In the genomic region with DNA sequence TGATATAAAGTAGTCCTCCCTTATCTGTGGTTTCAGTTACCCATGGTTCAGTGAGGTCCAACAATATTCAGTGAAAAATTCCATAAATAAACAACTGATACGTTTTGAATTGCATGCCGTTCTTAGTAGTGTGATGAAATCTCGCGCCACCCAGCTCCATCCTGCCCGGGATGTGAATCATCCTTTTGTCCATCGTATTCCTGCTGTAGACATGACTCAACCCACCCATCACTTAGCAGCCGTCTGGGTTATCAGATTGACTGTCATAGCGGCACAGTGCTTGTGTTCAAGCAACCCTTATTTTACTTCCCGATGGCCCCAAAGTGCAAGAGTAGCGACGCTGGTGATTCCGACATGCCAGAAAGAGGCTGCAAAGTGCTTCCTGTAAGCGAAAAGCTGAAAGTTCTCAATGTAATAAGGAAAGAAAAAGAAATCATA, we compare ENCODE assay signal across 14 cellular contexts. TPM values are rescaled to one million over a fixed set of nuclear protein-coding genes. Genes with fewer than 3 reads are reported as not detected.
A peak's percentile ranks its signal among the peaks of the same experiment; 100 is the strongest.
DNase-seq lines count a peak whose midpoint lies in the region; ATAC-seq and TF ChIP-seq lines count a peak whose summit lies in the region.
"Had no signal": no experiment of that assay in that cellular context is flagged by ENCODE, and none has a peak within 500 bp of the region (broad histone marks: within the 10 kb centered on the region; RNA-seq: fewer than 3 reads in every experiment).

No MANE protein-coding gene starts in this region.

- H3K27ac ChIP-seq in suprapubic skin: no peak overlapping the region
- H3K27ac ChIP-seq: coronary artery, HL-60 had no signal

- TF ChIP-seq EP300 in suprapubic skin (IDR thresholded peaks at IDR 0.05): no peak

- ATAC-seq in HG02623 (IDR thresholded peaks at IDR 0.05; ENCODE audit: unreplicated experiment): no peak
- ATAC-seq: activated CD4-positive, CD25-positive, alpha-beta regulatory T cell treated with anti-CD3 and anti-CD28 coated beads, Interleukin-2, amount 50 U/mL, for 24 hours; naive thymus-derived CD8-positive, alpha-beta T cell had no signal

- no peaks in the 10 kb centered on the region for H3K4me1 ChIP-seq in suprapubic skin

- no peak overlapping the region for H3K4me3 ChIP-seq in fibroblast of the aortic adventitia (ENCODE audit: low read depth, low read length)
- H3K4me3 ChIP-seq in suprapubic skin: no peak overlapping the region
- H3K4me3 ChIP-seq: coronary artery had no signal

- 76% methylated on average over 13 of the region's 13 CpGs for WGBS in suprapubic skin

- no peaks in the 10 kb centered on the region for H3K27me3 ChIP-seq in suprapubic skin

- no peak for TF ChIP-seq POLR2A in suprapubic skin (IDR thresholded peaks at IDR 0.05)

- no peaks in the 10 kb centered on the region for H3K36me3 ChIP-seq in suprapubic skin

- no peaks in the 10 kb centered on the region for H3K9me3 ChIP-seq in suprapubic skin

- TF ChIP-seq CTCF in fibroblast of the aortic adventitia (IDR thresholded peaks at IDR 0.05; ENCODE audit: insufficient read depth, low read length) (no peak), suprapubic skin (IDR thresholded peaks at IDR 0.05) (no peak)

- peak; percentile 92 for DNase-seq in A172 (ENCODE audit: low spot score)
- DNase-seq in HK-2 (ENCODE audit: unreplicated experiment): peak; percentile 35
- DNase-seq in T1000 (lab: John Stamatoyannopoulos, UW): peak; percentile 53
- DNase-seq in fibroblast of the aortic adventitia (ENCODE audit: low read depth): peak; percentile 74
- no peak for DNase-seq in activated naive CD4-positive, alpha-beta T cell treated with anti-CD3 and anti-CD28 coated beads, Interleukin-2, amount 50 U/mL, for 16 hours
- DNase-seq in nucleus accumbens (lab: John Stamatoyannopoulos, UW): no peak
- DNase-seq in suprapubic skin (ENCODE audit: low spot score in 2 of 2): no peak
- DNase-seq: naive thymus-derived CD8-positive, alpha-beta T cell; NCI-H1930; OCI-M1 had no signal

RNA-seq across cellular contexts. Expression of gene MEX3B, which starts 48.0 kb away (rescaled TPM):
- 4.0 and 4.7 TPM in 2 replicates for total RNA-seq in A172 (2014; rRNA removed; shearing (Covaris generic))
- total RNA-seq in fibroblast of the aortic adventitia (ENCODE audit: low replicate concordance) (2.1 and 3.5 TPM in 2 replicates), suprapubic skin (1 to 10 TPM in 2 of 4 donors, under 1 TPM in 2; 0.49 to 1.6 (median 0.96) TPM)

Comparison
In these comparisons a context has a peak if more than half of its experiments do, and no peak if none do; other contexts are left out.
1. DNase-seq: peak in A172 (single experiment), HK-2 (single experiment), T1000 (single experiment) and fibroblast of the aortic adventitia (single experiment); none in activated naive CD4-positive, alpha-beta T cell treated with anti-CD3 and anti-CD28 coated beads, Interleukin-2, amount 50 U/mL, for 16 hours (single experiment), nucleus accumbens (0 of 56) and suprapubic skin (0 of 2).